ENCODE assay signal across 9 cellular contexts in genomic region chr19:17794731-17795494, GRCh38. TPM values are rescaled to one million over a fixed set of nuclear protein-coding genes. Genes with fewer than 3 reads are reported as not detected.
A peak's percentile ranks its signal among the peaks of the same experiment; 100 is the strongest.
DNase-seq lines count a peak whose midpoint lies in the region; ATAC-seq and TF ChIP-seq lines count a peak whose summit lies in the region.
"Had no signal": no experiment of that assay in that cellular context is flagged by ENCODE, and none has a peak within 500 bp of the region (broad histone marks: within the 10 kb centered on the region; RNA-seq: fewer than 3 reads in every experiment).

Gene B3GNT3, plus strand, starts transcription at chr19:17795138. Its CDS starts 12,670 bp downstream, at chr19:17807808.

- no peaks in the 10 kb centered on the region for H3K9me3 Mint-ChIP-seq in activated naive CD4-positive, alpha-beta T cell treated with anti-CD3 and anti-CD28 coated beads for 36 hours
- no peaks in the 10 kb centered on the region for H3K9me3 Mint-ChIP-seq in activated naive CD4-positive, alpha-beta T cell treated with anti-CD3 and anti-CD28 coated beads, Interleukin-2, amount 50 U/mL, for 72 hours
- H3K9me3 Mint-ChIP-seq in stimulated activated naive CD8-positive, alpha-beta T cell treated with anti-CD3 and anti-CD28 coated beads, Interleukin-15, amount 100 ng/mL, for 72 hours = no peaks in the 10 kb centered on the region
- H3K9me3 Mint-ChIP-seq: nephron had no signal

- H3K4me3 Mint-ChIP-seq in activated naive CD4-positive, alpha-beta T cell treated with anti-CD3 and anti-CD28 coated beads for 36 hours = peak within 1 kb of the TSS; percentile 21
- peak within 1 kb of the TSS; percentile 68 to 76 for H3K4me3 Mint-ChIP-seq in stimulated activated naive CD8-positive, alpha-beta T cell treated with anti-CD3 and anti-CD28 coated beads, Interleukin-15, amount 100 ng/mL, for 72 hours

- DNase-seq in activated naive CD4-positive, alpha-beta T cell treated with anti-CD3 and anti-CD28 coated beads for 36 hours = no peak
- no peak for DNase-seq in activated naive CD4-positive, alpha-beta T cell treated with anti-CD3 and anti-CD28 coated beads, Interleukin-2, amount 50 U/mL, for 72 hours (ENCODE audit: low spot score in 2 of 2)
- peak; percentile 70 for DNase-seq in RWPE1 (ENCODE audit: low spot score)
- DNase-seq in fibroblast of pulmonary artery (ENCODE audit: low read depth) = peak; percentile 39
- no peak for DNase-seq in stimulated activated naive CD8-positive, alpha-beta T cell treated with anti-CD3 and anti-CD28 coated beads, Interleukin-15, amount 100 ng/mL, for 72 hours
- no peak for DNase-seq in tibial artery
- DNase-seq in MV-4-11 (lab: John Stamatoyannopoulos, UW) = no peak
- DNase-seq in T1000 (lab: John Stamatoyannopoulos, UW) = no peak

- H3K27me3 ChIP-seq in tibial artery = peaks cover 4 to 74% of the 10 kb centered on the region in 2 donors

- TF ChIP-seq CTCF in RWPE1 (conservative IDR thresholded peaks at IDR 0.05; ENCODE audit: low read depth) = no peak
- TF ChIP-seq CTCF in fibroblast of pulmonary artery (IDR thresholded peaks at IDR 0.05; ENCODE audit: low read length, missing control alignments) = no peak
- no peak for TF ChIP-seq CTCF in tibial artery (IDR thresholded peaks at IDR 0.05)

- no peak for ATAC-seq in activated naive CD4-positive, alpha-beta T cell treated with anti-CD3 and anti-CD28 coated beads, Interleukin-2, amount 50 U/mL, for 72 hours
- ATAC-seq in stimulated activated naive CD8-positive, alpha-beta T cell treated with anti-CD3 and anti-CD28 coated beads, Interleukin-15, amount 100 ng/mL, for 72 hours = no peak

- H3K27ac ChIP-seq in RWPE1 (peak within 1 kb of the TSS; percentile 73), tibial artery (no peak within 1 kb of the TSS)

- CTCF ChIA-PET in activated naive CD4-positive, alpha-beta T cell treated with anti-CD3 and anti-CD28 coated beads for 36 hours (lab: Charles Lee) = interaction anchor here (2.2 kb wide), 1 partner anchor 11 kb away, joined by 13 read pairs; no protein-coding TSS in a partner anchor
- CTCF ChIA-PET in RWPE1 (lab: Yijun Ruan, JAX) = interaction anchor here (0.6 to 1.8 kb wide), 5 partner anchors 10 to 64 kb away, joined by 3 to 8 read pairs (median 5); partner anchors contain the start of gene RPL18A

- no peaks in the 10 kb centered on the region for H3K9me3 ChIP-seq in tibial artery

- H3K36me3 Mint-ChIP-seq in activated naive CD4-positive, alpha-beta T cell treated with anti-CD3 and anti-CD28 coated beads for 36 hours (ENCODE audit: low read depth) = no peaks in the 10 kb centered on the region
- H3K36me3 Mint-ChIP-seq in activated naive CD4-positive, alpha-beta T cell treated with anti-CD3 and anti-CD28 coated beads, Interleukin-2, amount 50 U/mL, for 72 hours = no peaks in the 10 kb centered on the region

- H3K4me1 Mint-ChIP-seq in activated naive CD4-positive, alpha-beta T cell treated with anti-CD3 and anti-CD28 coated beads for 36 hours (ENCODE audit: low read depth) = peaks cover 57% of the 10 kb centered on the region
- H3K4me1 Mint-ChIP-seq in stimulated activated naive CD8-positive, alpha-beta T cell treated with anti-CD3 and anti-CD28 coated beads, Interleukin-15, amount 100 ng/mL, for 72 hours = peaks cover 66% of the 10 kb centered on the region

- H3K4me3 ChIP-seq in fibroblast of pulmonary artery (replicated peaks; ENCODE audit: low read depth, low read length) (no peak within 1 kb of the TSS), tibial artery (peak within 1 kb of the TSS in 1 of 2 donors; percentile 3)

- no peaks in the 10 kb centered on the region for H3K36me3 ChIP-seq in tibial artery

- no peak within 1 kb of the TSS for H3K27ac Mint-ChIP-seq in activated naive CD4-positive, alpha-beta T cell treated with anti-CD3 and anti-CD28 coated beads for 36 hours
- peak within 1 kb of the TSS in 1 of 2 donors; percentile 70 for H3K27ac Mint-ChIP-seq in activated naive CD4-positive, alpha-beta T cell treated with anti-CD3 and anti-CD28 coated beads, Interleukin-2, amount 50 U/mL, for 72 hours
- H3K27ac Mint-ChIP-seq in stimulated activated naive CD8-positive, alpha-beta T cell treated with anti-CD3 and anti-CD28 coated beads, Interleukin-15, amount 100 ng/mL, for 72 hours = peak within 1 kb of the TSS; percentile 12 to 54
- H3K27ac Mint-ChIP-seq: nephron had no signal

- peaks cover 0 to 7% (median 0%) of the 10 kb centered on the region in 4 donors for H3K4me1 ChIP-seq in tibial artery

- no peaks in the 10 kb centered on the region for H3K27me3 Mint-ChIP-seq in activated naive CD4-positive, alpha-beta T cell treated with anti-CD3 and anti-CD28 coated beads for 36 hours (ENCODE audit: low read depth)
- no peaks in the 10 kb centered on the region for H3K27me3 Mint-ChIP-seq in stimulated activated naive CD8-positive, alpha-beta T cell treated with anti-CD3 and anti-CD28 coated beads, Interleukin-15, amount 100 ng/mL, for 72 hours

- intact Hi-C loops in activated naive CD4-positive, alpha-beta T cell treated with anti-CD3 and anti-CD28 coated beads for 36 hours (cut with micrococcal nuclease) = no loop called here
- intact Hi-C loops in tibial artery (cut with DNase I; ENCODE audit: low total_unique reads) = no loop called here

- POLR2A ChIA-PET in RWPE1 (lab: Yijun Ruan, JAX; ENCODE audit: low non-redundant PET) = interaction anchor here (0.5 to 0.6 kb wide), 2 partner anchors 9 to 391 kb away, joined by 3 to 4 read pairs; no protein-coding TSS in a partner anchor

RNA-seq across cellular contexts. Expression of gene B3GNT3, which starts in this region (rescaled TPM):
- total RNA-seq in activated naive CD4-positive, alpha-beta T cell treated with anti-CD3 and anti-CD28 coated beads for 36 hours = under 1 TPM; 0.17 to 0.19 TPM
- under 1 TPM; 0.30 to 0.41 TPM for total RNA-seq in activated naive CD4-positive, alpha-beta T cell treated with anti-CD3 and anti-CD28 coated beads, Interleukin-2, amount 50 U/mL, for 72 hours

Comparison
In these comparisons a context has a peak if more than half of its experiments do, and no peak if none do; other contexts are left out.
1. DNase-seq: peak in RWPE1 (single experiment) and fibroblast of pulmonary artery (single experiment); none in activated naive CD4-positive, alpha-beta T cell treated with anti-CD3 and anti-CD28 coated beads for 36 hours (single experiment), activated naive CD4-positive, alpha-beta T cell treated with anti-CD3 and anti-CD28 coated beads, Interleukin-2, amount 50 U/mL, for 72 hours (0 of 2), stimulated activated naive CD8-positive, alpha-beta T cell treated with anti-CD3 and anti-CD28 coated beads, Interleukin-15, amount 100 ng/mL, for 72 hours (0 of 2), tibial artery (0 of 2), MV-4-11 (single experiment) and T1000 (single experiment).